Comparison of ENCODE assay signal across 8 cellular contexts in the genomic region with DNA sequence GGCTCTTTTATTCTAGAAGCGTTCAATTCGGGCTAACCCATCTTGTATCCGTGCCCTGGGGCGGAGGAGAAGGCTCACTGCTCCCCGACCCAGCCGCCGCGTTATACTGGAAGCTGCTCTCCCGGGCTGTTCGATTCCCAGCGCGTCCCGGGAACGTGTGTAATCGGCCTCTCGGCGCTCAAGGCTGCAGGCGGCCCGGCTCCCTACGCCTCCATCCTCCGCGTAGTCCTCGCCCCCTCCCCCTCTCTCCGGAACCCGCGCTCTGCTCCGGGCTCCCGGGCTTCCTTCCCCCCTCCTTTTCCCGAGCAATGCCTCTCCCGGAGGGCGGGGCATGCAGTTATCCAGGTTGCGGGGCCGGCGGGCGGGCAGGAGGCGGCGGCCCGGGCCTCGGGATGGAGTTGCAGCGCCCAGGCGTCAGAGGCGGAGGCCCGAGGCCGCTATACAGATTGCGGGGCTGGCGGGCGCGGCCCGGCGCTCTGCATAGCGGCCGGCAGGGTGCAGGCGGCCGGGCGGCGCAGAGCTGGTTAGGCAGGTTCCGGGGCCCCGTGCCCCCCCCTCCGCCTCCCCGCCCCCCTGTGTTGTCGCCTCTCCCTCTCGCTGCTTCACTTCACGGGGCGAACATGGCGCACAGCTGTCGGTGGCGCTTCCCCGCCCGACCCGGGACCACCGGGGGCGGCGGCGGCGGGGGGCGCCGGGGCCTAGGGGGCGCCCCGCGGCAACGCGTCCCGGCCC. TPM values are rescaled to one million over a fixed set of nuclear protein-coding genes. Genes with fewer than 3 reads are reported as not detected.
DNase-seq lines count a peak whose midpoint lies in the region; ATAC-seq and TF ChIP-seq lines count a peak whose summit lies in the region.

A gene (plus strand): TSS at position 600 of the 732 bp plus-strand sequence. CDS start 21 bp downstream, at position 621.

- H3K4me1 Mint-ChIP-seq in activated naive CD8-positive, alpha-beta T cell (ENCODE audit: low read depth), result peaks cover 37% of the 10 kb centered on the region
- peaks cover 20% of the 10 kb centered on the region for H3K4me1 Mint-ChIP-seq in glutamatergic neuron (ENCODE audit: low read depth, unreplicated experiment)
- H3K4me1 Mint-ChIP-seq in osteocyte (ENCODE audit: unreplicated experiment), result peaks cover 49% of the 10 kb centered on the region

- H3K4me1 ChIP-seq in thoracic aorta (ENCODE audit: control insufficient read depth in 1 of 2, low read depth in 2 of 2), result peaks cover 27 to 35% of the 10 kb centered on the region in 2 donors

- no peaks in the 10 kb centered on the region for H3K9me3 Mint-ChIP-seq in activated naive CD8-positive, alpha-beta T cell (ENCODE audit: low read depth)
- H3K9me3 Mint-ChIP-seq in glutamatergic neuron (ENCODE audit: unreplicated experiment), result peaks cover 6% of the 10 kb centered on the region
- H3K9me3 Mint-ChIP-seq in osteocyte (ENCODE audit: unreplicated experiment), result no peaks in the 10 kb centered on the region

- no peaks in the 10 kb centered on the region for H3K36me3 Mint-ChIP-seq in activated naive CD8-positive, alpha-beta T cell
- H3K36me3 Mint-ChIP-seq in glutamatergic neuron (ENCODE audit: unreplicated experiment), result no peaks in the 10 kb centered on the region
- peaks cover 2% of the 10 kb centered on the region for H3K36me3 Mint-ChIP-seq in osteocyte (ENCODE audit: unreplicated experiment)

- H3K27ac ChIP-seq in thoracic aorta, result peak within 1 kb of the TSS; percentile 89 to 97

- no peaks in the 10 kb centered on the region for H3K27me3 ChIP-seq in GM06990 (replicated peaks; ENCODE audit: control insufficient read depth, insufficient read depth, low read length)
- no peaks in the 10 kb centered on the region for H3K27me3 ChIP-seq in thoracic aorta (replicated peaks; ENCODE audit: insufficient read depth)

- H3K27me3 Mint-ChIP-seq in activated naive CD8-positive, alpha-beta T cell, result no peaks in the 10 kb centered on the region
- H3K27me3 Mint-ChIP-seq in glutamatergic neuron (ENCODE audit: unreplicated experiment), result peaks cover 13% of the 10 kb centered on the region
- H3K27me3 Mint-ChIP-seq in osteocyte (ENCODE audit: unreplicated experiment), result no peaks in the 10 kb centered on the region

- DNase-seq in GM06990 (ENCODE audit: extremely low read depth, insufficient read length) (peak; percentile 98), NCI-H1105 treated with DMSO at 0.1 percent for 48 hours (lab: John Stamatoyannopoulos, UW) (peak; percentile 99), SKM-1 treated with dmso at 0.1 percent for 144 hours (lab: John Stamatoyannopoulos, UW; ENCODE audit: unreplicated experiment) (peak; percentile 94), glutamatergic neuron (peak; percentile 100), osteocyte (ENCODE audit: extremely low spot score, unreplicated experiment) (peak; percentile 99), thoracic aorta (ENCODE audit: low spot score) (peak; percentile 88)

- TF ChIP-seq CTCF in GM06990 (IDR thresholded peaks at IDR 0.05; ENCODE audit: insufficient read depth, low read length, poor library complexity, severe bottlenecking) (no peak), glutamatergic neuron (IDR thresholded peaks at IDR 0.05; ENCODE audit: partially characterized antibody, unreplicated experiment) (no peak), osteocyte (IDR thresholded peaks at IDR 0.05) (no peak), thoracic aorta (IDR thresholded peaks at IDR 0.05) (peak; percentile 28)

- H3K4me3 ChIP-seq in GM06990 (replicated peaks; ENCODE audit: low read depth, low read length), result peak within 1 kb of the TSS; percentile 88
- H3K4me3 ChIP-seq in thoracic aorta, result peak within 1 kb of the TSS; percentile 99

- peak within 1 kb of the TSS; percentile 95 for H3K27ac Mint-ChIP-seq in activated naive CD8-positive, alpha-beta T cell
- H3K27ac Mint-ChIP-seq in glutamatergic neuron (ENCODE audit: unreplicated experiment) (peak within 1 kb of the TSS; percentile 97), osteocyte (ENCODE audit: unreplicated experiment) (peak within 1 kb of the TSS; percentile 90)

- H3K36me3 ChIP-seq in GM06990 (ENCODE audit: control insufficient read depth, insufficient read depth, low read length) (no peaks in the 10 kb centered on the region), thoracic aorta (no peaks in the 10 kb centered on the region)

- ATAC-seq in HG02642 (IDR thresholded peaks at IDR 0.05; ENCODE audit: poor library complexity, unreplicated experiment) (peak; percentile 65), thoracic aorta (ENCODE audit: insufficient number of reproducible peaks, low FRiP score, low read depth) (peak; percentile 75)

- H3K9me3 ChIP-seq in thoracic aorta, result no peaks in the 10 kb centered on the region

- peak within 1 kb of the TSS; percentile 94 for H3K4me3 Mint-ChIP-seq in activated naive CD8-positive, alpha-beta T cell
- peak within 1 kb of the TSS; percentile 95 for H3K4me3 Mint-ChIP-seq in glutamatergic neuron (ENCODE audit: unreplicated experiment)
- peak within 1 kb of the TSS; percentile 89 for H3K4me3 Mint-ChIP-seq in osteocyte (ENCODE audit: unreplicated experiment)

RNA-seq across cellular contexts. Expression of the gene that starts here (rescaled TPM):
- total RNA-seq in glutamatergic neuron (ENCODE audit: unreplicated experiment) (132 TPM), osteocyte (56.8 and 62.6 TPM in 2 replicates), thoracic aorta (100 to 1,000 TPM in 1 of 2 donors, 10 to 100 TPM in 1; 88.1 to 105 TPM)

Comparison
In these comparisons a context has a peak if more than half of its experiments do, and no peak if none do; other contexts are left out.
1. Peak in every context shown above with its lines: DNase-seq, ATAC-seq, H3K4me3 ChIP-seq and H3K27ac ChIP-seq.